In the genomic region with DNA sequence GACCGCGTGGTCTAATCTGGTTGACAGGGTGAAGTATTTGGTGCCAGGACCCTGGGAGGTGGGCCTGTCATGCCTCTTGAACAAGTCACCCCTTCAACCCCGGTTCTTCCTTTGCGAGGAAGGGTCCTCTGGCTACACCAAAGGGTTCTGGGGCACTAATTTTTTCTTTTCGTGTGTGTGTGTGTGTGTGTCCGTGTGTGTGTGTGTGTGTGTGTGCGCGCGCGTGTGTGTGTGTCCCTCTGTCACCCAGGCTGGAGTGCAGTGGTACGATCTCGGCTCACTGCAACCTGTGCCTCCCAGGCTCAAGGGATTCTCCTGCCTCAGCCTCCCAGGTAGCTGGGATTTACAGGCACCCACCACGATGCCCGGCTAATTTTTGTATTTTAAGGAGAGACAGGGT, we compare ENCODE assay signal across 3 cellular contexts. TPM values are rescaled to one million over a fixed set of nuclear protein-coding genes. Genes with fewer than 3 reads are reported as not detected.
"Had no signal": no experiment of that assay in that cellular context is flagged by ENCODE, and none has a peak within 500 bp of the region (broad histone marks: within the 10 kb centered on the region; RNA-seq: fewer than 3 reads in every experiment).

No MANE protein-coding gene starts in this region.

RNA-seq across cellular contexts. Expression of a gene that starts 54.9 kb away (rescaled TPM):
- total RNA-seq: activated CD8-positive, alpha-beta memory T cell treated with anti-CD3 and anti-CD28 coated beads, Interleukin-2, amount 10 ng/mL, durations not matched to agents 7 days and 5 days; bronchial epithelial cell; SK-MEL-5 had no signal
